Comparison of ENCODE assay signal across 17 cellular contexts in the genomic region with DNA sequence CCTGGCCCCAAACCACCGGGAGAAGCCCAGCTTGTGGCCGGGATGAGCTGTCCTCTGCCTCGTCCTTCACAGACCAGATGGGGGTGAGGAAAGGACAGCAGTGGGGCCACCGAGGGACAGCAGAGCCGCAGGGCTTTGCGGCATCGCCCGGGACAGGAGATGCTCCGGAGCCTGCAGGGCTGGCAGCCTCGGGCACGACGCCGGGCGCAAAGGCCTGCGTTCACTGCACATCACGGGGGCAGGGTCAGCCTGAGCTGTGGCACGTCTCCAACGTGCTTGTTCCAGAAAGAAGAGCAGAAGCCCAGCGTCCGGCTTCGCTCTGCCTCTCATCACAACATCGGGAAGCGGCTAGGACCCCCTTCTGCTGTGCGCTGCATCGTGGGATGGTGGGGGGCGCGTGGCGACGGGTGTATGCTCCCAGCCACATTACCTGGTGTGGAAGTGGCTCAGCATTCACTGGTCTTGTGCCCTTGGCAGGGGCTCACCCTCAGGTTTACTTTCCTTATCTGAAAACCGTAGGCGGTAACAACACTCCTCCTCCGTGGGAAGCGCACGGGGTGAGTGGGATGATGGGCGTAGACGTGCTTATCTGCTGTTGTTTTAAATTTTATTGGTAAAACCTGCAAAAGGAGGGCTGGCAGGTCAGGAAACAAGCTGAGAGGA. TPM values are rescaled to one million over a fixed set of nuclear protein-coding genes. Genes with fewer than 3 reads are reported as not detected.
DNase-seq lines count a peak whose midpoint lies in the region; ATAC-seq, FAIRE-seq and TF ChIP-seq lines count a peak whose summit lies in the region.
"Had no signal": no experiment of that assay in that cellular context is flagged by ENCODE, and none has a peak within 500 bp of the region (broad histone marks: within the 10 kb centered on the region; RNA-seq: fewer than 3 reads in every experiment).

No MANE protein-coding gene starts in this region.

- H3K4me2 ChIP-seq in HepG2 (ENCODE audit: low read depth, low read length) = no peak overlapping the region

- peaks cover 4% of the 10 kb centered on the region for H3K36me3 Mint-ChIP-seq in T-helper 17 cell (ENCODE audit: low read depth)
- H3K36me3 Mint-ChIP-seq in activated naive CD8-positive, alpha-beta T cell treated with anti-CD3 and anti-CD28 coated beads, Interleukin-2, amount 50 U/mL, for 24 hours (ENCODE audit: low read depth) = peaks cover 8% of the 10 kb centered on the region

- POLR2A ChIA-PET in HepG2 (lab: Yijun Ruan, JAX) = interaction anchor here (1.3 to 1.8 kb wide), 3 partner anchors 10 to 17 kb away, joined by 3 to 9 read pairs (median 4); partner anchors contain the start of gene GRPEL1

- intact Hi-C loops in HepG2 (cut with micrococcal nuclease; ENCODE audit: unreplicated experiment) (no loop called here), stomach (cut with DNase I; ENCODE audit: low total_unique reads) (no loop called here)

- H3K4me1 ChIP-seq in HepG2 (ENCODE audit: insufficient read depth, low read length) (peaks cover 14% of the 10 kb centered on the region), stomach (peaks cover 41 to 83% (median 68%) of the 10 kb centered on the region in 4 donors)

- H3K9ac ChIP-seq in HepG2 (ENCODE audit: insufficient read depth, low read depth, low read length) = no peak overlapping the region

- no peaks in the 10 kb centered on the region for H3K27me3 Mint-ChIP-seq in T-helper 17 cell
- H3K27me3 Mint-ChIP-seq in activated naive CD8-positive, alpha-beta T cell treated with anti-CD3 and anti-CD28 coated beads, Interleukin-2, amount 50 U/mL, for 24 hours = no peaks in the 10 kb centered on the region

- TF ChIP-seq RAD21 in HepG2 (CRISPR knock-in tag; IDR thresholded peaks at IDR 0.05) = no peak

- TF ChIP-seq EP300 in HepG2 (IDR thresholded peaks at IDR 0.05; ENCODE audit: low read depth in 2 of 2, low read length in 2 of 2) = no peak
- no peak for TF ChIP-seq EP300 in HepG2 (CRISPR knock-in tag; IDR thresholded peaks at IDR 0.05; ENCODE audit: borderline replicate concordance)
- no peak for TF ChIP-seq EP300 in stomach (IDR thresholded peaks at IDR 0.05)

- H2AFZ ChIP-seq in HepG2 (ENCODE audit: low read length) = no peak overlapping the region

- H3K27ac Mint-ChIP-seq in T-helper 17 cell = peak overlapping the region; percentile 39
- H3K27ac Mint-ChIP-seq in activated naive CD8-positive, alpha-beta T cell treated with anti-CD3 and anti-CD28 coated beads, Interleukin-2, amount 50 U/mL, for 24 hours = no peak overlapping the region

- H3K79me2 ChIP-seq in HepG2 (ENCODE audit: insufficient read depth, low read length) = peaks cover 31% of the 10 kb centered on the region

- CTCF ChIA-PET in HepG2 (lab: Yijun Ruan, JAX; ENCODE audit: low intra/inter-chr PET ratio, low total read pairs) = no interaction called here

- DNase-seq in T-helper 17 cell = no peak
- DNase-seq in caudate nucleus (lab: John Stamatoyannopoulos, UW) = no peak
- DNase-seq in HepG2 (ENCODE audit: low spot score) = no peak
- peak; percentile 54 for DNase-seq in stomach
- DNase-seq in epidermal melanocyte (ENCODE audit: insufficient read length, low spot score) = no peak
- DNase-seq in SIG-M5 (lab: John Stamatoyannopoulos, UW) = no peak
- DNase-seq in activated naive CD8-positive, alpha-beta T cell treated with anti-CD3 and anti-CD28 coated beads, Interleukin-2, amount 50 U/mL, for 24 hours = no peak
- DNase-seq: COR-L47, DMS153, NCI-H1048, NCI-H1436 treated with DMSO at 0.1 percent for 48 hours, NCI-H2029 treated with DMSO at 0.1 percent for 48 hours, NCI-H2171 treated with DMSO at 0.1 percent for 48 hours, NCI-H510A, NCI-H82 had no signal

- H3K9me3 ChIP-seq in T-helper 17 cell (ENCODE audit: control insufficient read depth, low read length, poor library complexity, severe bottlenecking) (no peaks in the 10 kb centered on the region), HepG2 (ENCODE audit: low read length) (no peaks in the 10 kb centered on the region), stomach (no peaks in the 10 kb centered on the region)

- H3K27me3 ChIP-seq in HepG2 (ENCODE audit: control insufficient read depth in 1 of 2, insufficient read depth in 2 of 2, low read length in 2 of 2) = no peaks in the 10 kb centered on the region
- H3K27me3 ChIP-seq in stomach = no peaks in the 10 kb centered on the region

- peaks cover 37% of the 10 kb centered on the region for H3K4me1 Mint-ChIP-seq in T-helper 17 cell
- peaks cover 36% of the 10 kb centered on the region for H3K4me1 Mint-ChIP-seq in activated naive CD8-positive, alpha-beta T cell treated with anti-CD3 and anti-CD28 coated beads, Interleukin-2, amount 50 U/mL, for 24 hours

- peak overlapping the region; percentile 6 for H3K27ac ChIP-seq in caudate nucleus (ENCODE audit: low read depth, low read length)
- H3K27ac ChIP-seq in HepG2 (ENCODE audit: extremely low read length, insufficient read depth, low read length) = no peak overlapping the region
- peak overlapping the region; percentile 7 to 67 (median 28) for H3K27ac ChIP-seq in stomach

- 97% methylated on average over 20 of the region's 36 CpGs for WGBS in HepG2 (ENCODE audit: low lambda C conversion rate)
- WGBS in stomach, 5 donors = 38 to 69% (median 57%) methylated on average over 18 to 36 of the region's 36 CpGs

- ATAC-seq in T-helper 17 cell (no peak), HepG2 (no peak)
- ATAC-seq in activated naive CD8-positive, alpha-beta T cell treated with anti-CD3 and anti-CD28 coated beads, Interleukin-2, amount 50 U/mL, for 24 hours = no peak

- TF ChIP-seq POLR2A in HepG2 (IDR thresholded peaks at IDR 0.05; ENCODE audit: insufficient read depth in 1 of 2, low read depth in 2 of 2, low read length in 2 of 2) = no peak
- no peak for TF ChIP-seq POLR2A in stomach (IDR thresholded peaks at IDR 0.05)

- no peaks in the 10 kb centered on the region for H3K9me3 Mint-ChIP-seq in activated naive CD8-positive, alpha-beta T cell treated with anti-CD3 and anti-CD28 coated beads, Interleukin-2, amount 50 U/mL, for 24 hours

- peaks cover 14 to 25% of the 10 kb centered on the region in 2 experiments; a peak in 4 of 5 replicates for H3K36me3 ChIP-seq in HepG2 (replicated peaks in 1 of 2; ENCODE audit: control insufficient read depth in 1 of 2, insufficient read depth in 2 of 2, low read length in 2 of 2)
- peaks cover 20 to 39% (median 31%) of the 10 kb centered on the region in 4 donors for H3K36me3 ChIP-seq in stomach

- 0 out of 2 replicates have a peak, but pooled peaks cover 13% of the 10 kb centered on the region for H4K20me1 ChIP-seq in HepG2 (ENCODE audit: insufficient read depth, low read length)

- in situ Hi-C loops in HepG2 (cut with HindIII; ENCODE audit: extremely low pct_ligation_motif_present, low pct_unique_long_range_greater_than_20kb) = no loop called here

- no peak overlapping the region for H3K4me3 Mint-ChIP-seq in T-helper 17 cell
- no peak overlapping the region for H3K4me3 Mint-ChIP-seq in activated naive CD8-positive, alpha-beta T cell treated with anti-CD3 and anti-CD28 coated beads, Interleukin-2, amount 50 U/mL, for 24 hours

- no peak for FAIRE-seq in HepG2 (lab: Jason Lieb, UNC)
- FAIRE-seq: GM12892, H1 had no signal

- no peak overlapping the region for H3K4me3 ChIP-seq in HepG2 (replicated peaks in 1 of 3; ENCODE audit: insufficient read depth in 1 of 3, low read depth in 2 of 3, low read length in 3 of 3)
- peak overlapping the region in 1 of 4 donors; percentile 1 for H3K4me3 ChIP-seq in stomach

- BruUV-seq in HepG2 (replicated peaks; lab: Mats Ljungman, UMichigan) = no TSS peak

- TF ChIP-seq CTCF in HepG2 (CRISPR knock-in tag; IDR thresholded peaks at IDR 0.05) (no peak), stomach (IDR thresholded peaks at IDR 0.05) (no peak)

RNA-seq across cellular contexts. Expression of gene TADA2B, which starts 7.4 kb away (rescaled TPM):
- total RNA-seq in T-helper 17 cell (10 to 100 TPM; 31.8 to 40.9 TPM), HepG2 (2016; rRNA removed; fragmentation: Illumina TruSeq; extraction: Trizol) (8.6 and 8.9 TPM in 2 replicates), stomach (10 to 100 TPM in 4 of 5 donors, 1 to 10 TPM in 1; 1.2 to 73.7 (median 19.3) TPM)
- total RNA-seq in HepG2 (2016; cell fraction: cytosol; rRNA removed; fragmentation: Illumina TruSeq; extraction: Trizol; ENCODE audit: low read depth) = 2.2 and 3.1 TPM in 2 replicates
- 7.2 and 8.0 TPM in 2 replicates for total RNA-seq in HepG2 (2016; cell fraction: insoluble cytoplasmic fraction; rRNA removed; fragmentation: Illumina TruSeq; extraction: Trizol)
- total RNA-seq in HepG2 (2016; cell fraction: membrane; rRNA removed; fragmentation: Illumina TruSeq; extraction: Trizol) = 11.2 and 13.1 TPM in 2 replicates
- total RNA-seq in HepG2 (2016; cell fraction: nucleus; rRNA removed; fragmentation: Illumina TruSeq; extraction: Trizol) = 5.6 and 5.9 TPM in 2 replicates
- polyA plus RNA-seq in HepG2 (2011; rRNA removed) (4.6 and 5.1 TPM in 2 replicates), stomach (10 to 100 TPM in 2 of 3 donors, 1 to 10 TPM in 1; 9.0 to 13.9 (median 12.5) TPM)
- 5.0 and 5.2 TPM in 2 replicates for polyA plus RNA-seq in HepG2 (2011; cell fraction: cytosol; rRNA removed)
- polyA plus RNA-seq in HepG2 (2011; cell fraction: nucleus; rRNA removed) = 5.8 and 6.6 TPM in 2 replicates
- polyA plus RNA-seq in HepG2 (2012) = 8.0 and 9.4 TPM in 2 replicates
- polyA plus RNA-seq in HepG2 (2016; cell fraction: cytosol; fragmentation: Illumina TruSeq; extraction: Trizol; ENCODE audit: low read depth) = 2.2 and 2.7 TPM in 2 replicates
- polyA plus RNA-seq in HepG2 (2016; cell fraction: insoluble cytoplasmic fraction; fragmentation: Illumina TruSeq; extraction: Trizol; ENCODE audit: low read depth) = 10.4 and 13.0 TPM in 2 replicates
- polyA plus RNA-seq in HepG2 (2016; cell fraction: membrane; fragmentation: Illumina TruSeq; extraction: Trizol; ENCODE audit: low read depth) = 8.6 and 9.7 TPM in 2 replicates
- 10.6 and 12.8 TPM in 2 replicates for polyA plus RNA-seq in HepG2 (2016; cell fraction: nucleus; fragmentation: Illumina TruSeq; extraction: Trizol; ENCODE audit: insufficient read depth, low read depth)
- 6.9 and 14.2 TPM in 2 replicates for polyA minus RNA-seq in HepG2 (2011; rRNA and poly(A)+ RNA removed; ENCODE audit: low replicate concordance)
- 3.9 and 5.1 TPM in 2 replicates for polyA minus RNA-seq in HepG2 (2011; cell fraction: cytosol; rRNA and poly(A)+ RNA removed)
- polyA minus RNA-seq in HepG2 (2011; cell fraction: nucleus; rRNA and poly(A)+ RNA removed) = 5.9 and 6.6 TPM in 2 replicates

RNA-seq across cellular contexts. Expression of gene GRPEL1, which starts 17.3 kb away (rescaled TPM):
- total RNA-seq in T-helper 17 cell (10 to 100 TPM; 45.8 to 47.1 TPM), HepG2 (2016; rRNA removed; fragmentation: Illumina TruSeq; extraction: Trizol) (141 and 213 TPM in 2 replicates), stomach (10 to 100 TPM in 4 of 5 donors, not detected in 1; 11.4 to 53.6 (median 19.6) TPM)
- total RNA-seq in HepG2 (2016; cell fraction: cytosol; rRNA removed; fragmentation: Illumina TruSeq; extraction: Trizol; ENCODE audit: low read depth) = 24.3 and 28.6 TPM in 2 replicates
- total RNA-seq in HepG2 (2016; cell fraction: insoluble cytoplasmic fraction; rRNA removed; fragmentation: Illumina TruSeq; extraction: Trizol) = 139 and 219 TPM in 2 replicates
- 37.5 and 43.6 TPM in 2 replicates for total RNA-seq in HepG2 (2016; cell fraction: membrane; rRNA removed; fragmentation: Illumina TruSeq; extraction: Trizol)
- total RNA-seq in HepG2 (2016; cell fraction: nucleus; rRNA removed; fragmentation: Illumina TruSeq; extraction: Trizol) = 48.8 and 49.5 TPM in 2 replicates
- polyA plus RNA-seq in HepG2 (2011; rRNA removed) (27.2 and 32.3 TPM in 2 replicates), stomach (10 to 100 TPM; 20.5 to 33.6 (median 25.5) TPM)
- 30.3 and 39.4 TPM in 2 replicates for polyA plus RNA-seq in HepG2 (2011; cell fraction: cytosol; rRNA removed)
- polyA plus RNA-seq in HepG2 (2011; cell fraction: nucleus; rRNA removed) = 12.6 and 17.4 TPM in 2 replicates
- 52.6 and 70.0 TPM in 2 replicates for polyA plus RNA-seq in HepG2 (2012)
- polyA plus RNA-seq in HepG2 (2016; cell fraction: cytosol; fragmentation: Illumina TruSeq; extraction: Trizol; ENCODE audit: low read depth) = 28.9 and 31.1 TPM in 2 replicates
- polyA plus RNA-seq in HepG2 (2016; cell fraction: insoluble cytoplasmic fraction; fragmentation: Illumina TruSeq; extraction: Trizol; ENCODE audit: low read depth) = 220 and 231 TPM in 2 replicates
- 28.9 and 29.2 TPM in 2 replicates for polyA plus RNA-seq in HepG2 (2016; cell fraction: membrane; fragmentation: Illumina TruSeq; extraction: Trizol; ENCODE audit: low read depth)
- 73.7 and 88.9 TPM in 2 replicates for polyA plus RNA-seq in HepG2 (2016; cell fraction: nucleus; fragmentation: Illumina TruSeq; extraction: Trizol; ENCODE audit: insufficient read depth, low read depth)
- 23.2 and 27.5 TPM in 2 replicates for polyA minus RNA-seq in HepG2 (2011; rRNA and poly(A)+ RNA removed; ENCODE audit: low replicate concordance)
- polyA minus RNA-seq in HepG2 (2011; cell fraction: cytosol; rRNA and poly(A)+ RNA removed) = 19.1 and 25.1 TPM in 2 replicates
- polyA minus RNA-seq in HepG2 (2011; cell fraction: nucleus; rRNA and poly(A)+ RNA removed) = 36.8 and 50.7 TPM in 2 replicates
